In the genomic region with DNA sequence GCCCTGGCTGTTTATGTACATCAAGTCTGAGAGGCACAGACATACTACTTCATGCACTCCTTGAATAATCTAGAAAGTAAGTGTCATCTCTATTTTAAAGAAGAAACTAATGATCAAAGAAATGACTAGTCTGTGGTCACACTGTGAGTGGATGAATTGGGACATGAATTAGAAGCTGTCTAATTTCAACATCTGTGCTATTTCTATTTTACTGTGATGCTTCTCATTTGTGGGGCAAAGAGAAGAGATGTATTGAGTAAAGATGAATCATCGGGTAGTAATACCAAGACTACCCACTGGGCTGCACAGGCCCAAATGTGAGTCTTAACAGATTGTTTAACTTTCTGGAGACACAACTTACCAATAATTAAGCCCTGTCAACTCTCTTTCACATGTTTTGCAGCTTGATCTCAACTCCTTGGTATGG, we compare ENCODE assay signal across 9 cellular contexts. TPM values are rescaled to one million over a fixed set of nuclear protein-coding genes. Genes with fewer than 3 reads are reported as not detected.
DNase-seq lines count a peak whose midpoint lies in the region; ATAC-seq and TF ChIP-seq lines count a peak whose summit lies in the region.
"Had no signal": no experiment of that assay in that cellular context is flagged by ENCODE, and none has a peak within 500 bp of the region (broad histone marks: within the 10 kb centered on the region; RNA-seq: fewer than 3 reads in every experiment).

No MANE protein-coding gene starts in this region.

- no peak overlapping the region for H3K4me3 Mint-ChIP-seq in immature natural killer cell

- no peaks in the 10 kb centered on the region for H3K9me3 ChIP-seq in Panc1 (ENCODE audit: control insufficient read depth, insufficient read depth, low read depth, low read length)
- H3K9me3 ChIP-seq: upper lobe of left lung had no signal

- no peak for TF ChIP-seq CTCF in Panc1 (IDR thresholded peaks at IDR 0.05)

- no peak overlapping the region for H2AFZ ChIP-seq in ACC112 (ENCODE audit: low read length, unreplicated experiment)

- H3K4me1 ChIP-seq in ACC112 (ENCODE audit: control insufficient read depth, insufficient read depth, low read length, unreplicated experiment) (peaks cover 32% of the 10 kb centered on the region), Panc1 (ENCODE audit: control insufficient read depth, insufficient read depth, low read length) (no peaks in the 10 kb centered on the region)

- no peak overlapping the region for H3K27ac Mint-ChIP-seq in immature natural killer cell

- H3K27ac ChIP-seq in ACC112 (ENCODE audit: low read depth, low read length) (peak overlapping the region; percentile 28; the same call in 1 of the 2 replicates), Panc1 (ENCODE audit: low read length) (no peak overlapping the region)
- H3K27ac ChIP-seq: upper lobe of left lung had no signal

- no peak overlapping the region for H3K4me3 ChIP-seq in ACC112 (ENCODE audit: low read depth, low read length)
- no peak overlapping the region for H3K4me3 ChIP-seq in Panc1 (ENCODE audit: low read depth in 2 of 2, low read length in 2 of 2)
- H3K4me3 ChIP-seq: upper lobe of left lung had no signal

- peak; percentile 97 for ATAC-seq in GM18511 (IDR thresholded peaks at IDR 0.05; ENCODE audit: unreplicated experiment)
- ATAC-seq in HG02884 (IDR thresholded peaks at IDR 0.05; ENCODE audit: unreplicated experiment): peak; percentile 93
- 0 out of 2 replicates have a peak, but pooled peaks have one; percentile 58 for ATAC-seq in Panc1

- no TSS peak for BruUV-seq in Panc1 (replicated peaks; lab: Mats Ljungman, UMichigan)

- no peaks in the 10 kb centered on the region for H3K27me3 Mint-ChIP-seq in immature natural killer cell (ENCODE audit: low read depth in 3 of 3)

- POLR2A ChIA-PET in Panc1 (lab: Charles Lee): no interaction called here

- H3K27me3 ChIP-seq in ACC112 (ENCODE audit: insufficient read depth, low read length) (no peaks in the 10 kb centered on the region), Panc1 (ENCODE audit: control insufficient read depth, insufficient read depth, low read length) (no peaks in the 10 kb centered on the region)
- H3K27me3 ChIP-seq: upper lobe of left lung had no signal

- no peaks in the 10 kb centered on the region for H3K9me3 Mint-ChIP-seq in immature natural killer cell

- CTCF ChIA-PET in Panc1 (lab: Charles Lee): interaction anchor here (0.6 kb wide), 1 partner anchor 9 kb away, joined by 3 read pairs; no protein-coding TSS in a partner anchor

- H3K36me3 Mint-ChIP-seq in immature natural killer cell: peaks cover 3 to 12% (median 11%) of the 10 kb centered on the region in 3 donors

- intact Hi-C loops in Panc1 (cut with micrococcal nuclease; ENCODE audit: unreplicated experiment): no loop called here

- DNase-seq in Panc1 (ENCODE audit: low read depth, low spot score) (no peak), hepatic stellate cell (ENCODE audit: low spot score) (peak; percentile 9), NCI-H2196 treated with DMSO at 0.1 percent for 48 hours (lab: John Stamatoyannopoulos, UW; ENCODE audit: unreplicated experiment) (no peak), anterior cingulate cortex (lab: John Stamatoyannopoulos, UW) (no peak), immature natural killer cell (no peak)
- DNase-seq: upper lobe of left lung had no signal

- H3K36me3 ChIP-seq in ACC112 (ENCODE audit: insufficient read depth, low read length): peaks cover 26% of the 10 kb centered on the region
- peaks cover 51% of the 10 kb centered on the region for H3K36me3 ChIP-seq in Panc1 (ENCODE audit: control insufficient read depth, insufficient read depth, low read length)

- H3K79me2 ChIP-seq in ACC112 (ENCODE audit: control insufficient read depth, insufficient read depth, low read length, unreplicated experiment): no peaks in the 10 kb centered on the region

- in situ Hi-C loops in Panc1 (cut with HindIII; ENCODE audit: low pct_unique_long_range_greater_than_20kb, low sequenced_read_pairs): no loop called here

- H3K4me1 Mint-ChIP-seq in immature natural killer cell: no peaks in the 10 kb centered on the region

RNA-seq across cellular contexts. Expression of a gene that starts 42.4 kb away (rescaled TPM):
- total RNA-seq in Panc1 (2021; ENCODE audit: unreplicated experiment): 34.1 TPM
- 23.0 TPM for polyA plus RNA-seq in Panc1 (2012; ENCODE audit: insufficient read length)
- polyA plus RNA-seq in immature natural killer cell: 10 to 100 TPM in 2 of 3 donors, 1 to 10 TPM in 1; 5.2 to 17.7 (median 10.6) TPM
